Comparison of ENCODE assay signal across 1 cellular context in the genomic region with DNA sequence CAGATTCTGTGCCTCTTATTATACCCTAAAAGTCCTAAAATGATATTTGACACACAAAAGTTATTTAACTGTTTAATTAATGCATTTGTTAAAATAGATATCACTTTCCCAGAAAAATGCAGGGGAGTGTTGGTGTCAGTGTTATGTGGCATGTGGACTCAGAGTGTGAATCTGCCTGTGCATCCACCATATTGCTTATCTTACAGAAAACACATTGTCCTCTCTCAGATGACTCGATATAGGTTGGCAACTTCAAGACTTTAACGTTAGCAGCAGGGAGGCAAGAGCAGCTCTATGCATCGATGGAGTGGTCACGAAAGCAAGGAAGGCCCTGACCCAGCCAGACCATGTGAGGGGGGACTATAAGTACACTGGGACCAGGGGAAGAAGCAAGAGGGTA.
TF ChIP-seq lines count a peak whose summit lies in the region.

No MANE protein-coding gene starts in this region.

TF ChIP-seq in K562, 482 proteins besides CTCF, POLR2A, EP300 and RAD21 (continued from another document):
- TF ChIP-seq, protein P1, sequence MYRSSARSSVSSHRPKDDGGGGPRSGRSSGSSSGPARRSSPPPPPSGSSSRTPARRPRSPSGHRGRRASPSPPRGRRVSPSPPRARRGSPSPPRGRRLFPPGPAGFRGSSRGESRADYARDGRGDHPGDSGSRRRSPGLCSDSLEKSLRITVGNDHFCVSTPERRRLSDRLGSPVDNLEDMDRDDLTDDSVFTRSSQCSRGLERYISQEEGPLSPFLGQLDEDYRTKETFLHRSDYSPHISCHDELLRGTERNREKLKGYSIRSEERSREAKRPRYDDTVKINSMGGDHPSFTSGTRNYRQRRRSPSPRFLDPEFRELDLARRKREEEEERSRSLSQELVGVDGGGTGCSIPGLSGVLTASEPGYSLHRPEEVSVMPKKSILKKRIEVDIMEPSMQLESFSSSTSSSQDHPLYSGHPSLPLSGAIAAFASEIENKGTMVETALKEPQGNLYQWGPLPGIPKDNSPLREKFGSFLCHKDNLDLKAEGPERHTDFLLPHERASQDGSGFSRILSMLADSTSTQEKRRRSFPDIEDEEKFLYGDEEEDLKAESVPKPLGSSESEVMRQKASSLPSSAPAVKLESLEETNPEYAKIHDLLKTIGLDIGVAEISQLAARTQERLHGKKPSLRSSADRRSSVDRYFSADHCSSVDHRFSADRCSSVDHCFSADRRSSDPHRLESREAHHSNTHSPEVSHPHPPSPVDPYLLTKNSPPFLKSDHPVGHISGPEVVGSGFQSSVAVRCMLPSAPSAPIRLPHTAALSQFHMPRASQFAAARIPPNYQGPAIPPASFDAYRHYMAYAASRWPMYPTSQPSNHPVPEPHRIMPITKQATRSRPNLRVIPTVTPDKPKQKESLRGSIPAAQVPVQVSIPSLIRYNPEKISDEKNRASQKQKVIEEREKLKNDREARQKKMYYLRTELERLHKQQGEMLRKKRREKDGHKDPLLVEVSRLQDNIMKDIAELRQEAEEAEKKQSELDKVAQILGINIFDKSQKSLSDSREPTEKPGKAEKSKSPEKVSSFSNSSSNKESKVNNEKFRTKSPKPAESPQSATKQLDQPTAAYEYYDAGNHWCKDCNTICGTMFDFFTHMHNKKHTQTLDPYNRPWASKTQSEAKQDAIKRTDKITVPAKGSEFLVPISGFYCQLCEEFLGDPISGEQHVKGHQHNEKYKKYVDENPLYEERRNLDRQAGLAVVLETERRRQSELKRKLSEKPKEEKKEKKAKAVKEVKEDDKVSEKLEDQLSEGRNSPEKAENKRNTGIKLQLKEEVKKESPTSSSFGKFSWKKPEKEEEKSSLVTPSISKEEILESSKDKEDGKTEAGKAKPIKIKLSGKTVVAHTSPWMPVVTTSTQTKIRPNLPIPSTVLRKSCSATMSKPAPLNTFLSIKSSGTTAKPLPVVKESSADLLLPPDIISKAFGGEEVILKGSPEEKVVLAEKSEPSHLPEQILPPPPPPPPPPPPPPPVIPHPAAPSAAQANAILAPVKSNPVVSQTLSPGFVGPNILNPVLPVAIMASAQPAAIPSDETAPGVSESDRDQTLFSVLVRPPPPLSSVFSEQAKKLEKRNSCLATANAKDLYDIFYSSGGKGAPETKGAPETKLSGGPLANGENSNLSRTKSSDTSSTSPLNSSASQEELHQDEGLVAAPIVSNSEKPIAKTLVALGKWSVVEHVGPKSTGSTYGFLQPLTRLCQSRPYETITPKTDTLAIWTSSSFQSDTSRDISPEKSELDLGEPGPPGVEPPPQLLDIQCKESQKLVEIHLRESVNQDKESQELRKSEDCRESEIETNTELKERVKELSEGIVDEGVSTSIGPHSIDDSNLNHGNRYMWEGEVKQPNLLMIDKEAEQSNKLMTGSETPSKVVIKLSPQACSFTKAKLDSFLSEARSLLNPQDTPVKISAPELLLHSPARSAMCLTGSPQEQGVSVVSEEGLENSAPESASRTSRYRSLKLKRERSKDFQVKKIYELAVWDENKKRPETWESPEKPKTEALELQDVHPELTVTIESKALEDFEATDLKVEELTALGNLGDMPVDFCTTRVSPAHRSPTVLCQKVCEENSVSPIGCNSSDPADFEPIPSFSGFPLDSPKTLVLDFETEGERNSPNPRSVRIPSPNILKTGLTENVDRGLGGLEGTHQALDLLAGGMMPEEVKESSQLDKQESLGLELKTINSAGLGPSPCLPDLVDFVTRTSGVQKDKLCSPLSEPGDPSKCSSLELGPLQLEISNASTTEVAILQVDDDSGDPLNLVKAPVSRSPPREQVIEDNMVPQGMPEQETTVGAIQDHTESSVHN (IDR thresholded peaks at IDR 0.05; ENCODE audit: borderline replicate concordance in 1 of 2, low read depth in 1 of 2), result no peak
- TF ChIP-seq TFAM (CRISPR knock-in tag; conservative IDR thresholded peaks at IDR 0.05) (no peak), STAT5A (IDR thresholded peaks at IDR 0.05; ENCODE audit: borderline replicate concordance, low read length) (peak; percentile 18; the same call in 1 of the 2 replicates), TAL1 (IDR thresholded peaks at IDR 0.05) (peak; percentile 46; the same call in 1 of the 2 replicates), CHD2 (IDR thresholded peaks at IDR 0.05; ENCODE audit: low read depth, low read length) (no peak), ZSCAN29 (IDR thresholded peaks at IDR 0.05) (no peak), CBFA2T2 (conservative IDR thresholded peaks at IDR 0.05) (peak; percentile 28; the same call in 1 of the 2 replicates), KLF10 (CRISPR knock-in tag; IDR thresholded peaks at IDR 0.05) (no peak), ZNF57 (CRISPR knock-in tag; IDR thresholded peaks at IDR 0.05) (no peak)
